ENCODE assay signal across 25 cellular contexts in genomic region chr5:6584727-6585126, GRCh38. TPM values are rescaled to one million over a fixed set of nuclear protein-coding genes. Genes with fewer than 3 reads are reported as not detected.
A peak's percentile ranks its signal among the peaks of the same experiment; 100 is the strongest.
DNase-seq lines count a peak whose midpoint lies in the region; ATAC-seq and TF ChIP-seq lines count a peak whose summit lies in the region.
"Had no signal": no experiment of that assay in that cellular context is flagged by ENCODE, and none has a peak within 500 bp of the region (broad histone marks: within the 10 kb centered on the region; RNA-seq: fewer than 3 reads in every experiment).

No MANE protein-coding gene starts in this region.

- 75% methylated on average over 6 of the region's 8 CpGs for WGBS in SK-N-SH (ENCODE audit: low lambda C conversion rate)
- 80% methylated on average over 3 of the region's 8 CpGs for WGBS in right lobe of liver (ENCODE audit: insufficient coverage, low coverage, low lambda C conversion rate, missing lambda C conversion rate)

- no peak for TF ChIP-seq RAD21 in SK-N-SH (IDR thresholded peaks at IDR 0.05; ENCODE audit: low read length)

- H3K27ac Mint-ChIP-seq in WTC11, result no peak overlapping the region
- H3K27ac Mint-ChIP-seq in stimulated activated effector memory CD8-positive, alpha-beta T cell treated with anti-CD3 and anti-CD28 coated beads, Interleukin-12 subunit alpha, Interleukin-12 subunit beta, amount 100 ng/mL, for 72 hours, result no peak overlapping the region
- H3K27ac Mint-ChIP-seq: IgD-negative memory B cell had no signal

- H3K4me2 ChIP-seq in SK-N-SH, result no peak overlapping the region
- H3K4me2 ChIP-seq: BLaER1 had no signal

- H3K36me3 Mint-ChIP-seq in WTC11, result no peaks in the 10 kb centered on the region
- H3K36me3 Mint-ChIP-seq in stimulated activated effector memory CD8-positive, alpha-beta T cell treated with anti-CD3 and anti-CD28 coated beads, Interleukin-12 subunit alpha, Interleukin-12 subunit beta, amount 100 ng/mL, for 72 hours, result no peaks in the 10 kb centered on the region
- H3K36me3 Mint-ChIP-seq: CD4-positive, CD25-positive, alpha-beta regulatory T cell; IgD-negative memory B cell had no signal

- H3K4me1 Mint-ChIP-seq in WTC11, result peaks cover 15% of the 10 kb centered on the region
- peaks cover 10% of the 10 kb centered on the region for H3K4me1 Mint-ChIP-seq in stimulated activated effector memory CD8-positive, alpha-beta T cell treated with anti-CD3 and anti-CD28 coated beads, Interleukin-12 subunit alpha, Interleukin-12 subunit beta, amount 100 ng/mL, for 72 hours

- peak overlapping the region; percentile 34 for H3K4me3 Mint-ChIP-seq in WTC11
- H3K4me3 Mint-ChIP-seq in stimulated activated effector memory CD8-positive, alpha-beta T cell treated with anti-CD3 and anti-CD28 coated beads, Interleukin-12 subunit alpha, Interleukin-12 subunit beta, amount 100 ng/mL, for 72 hours, result no peak overlapping the region
- H3K4me3 Mint-ChIP-seq: CD4-positive, CD25-positive, alpha-beta regulatory T cell; IgD-negative memory B cell had no signal

- H3K4me3 ChIP-seq in SK-N-SH (ENCODE audit: low read depth in 2 of 2, low read length in 1 of 2) (no peak overlapping the region), right lobe of liver (peak overlapping the region in 2 of 3 donors; percentile 64 to 74), left lung (no peak overlapping the region)
- H3K4me3 ChIP-seq: BLaER1, GM12878, SJSA1 had no signal

- intact Hi-C loops in right lobe of liver (cut with DNase I), result no loop called here
- intact Hi-C loops in left lung (cut with DNase I), result no loop called here

- no peak overlapping the region for H3K9ac ChIP-seq in SK-N-SH
- H3K9ac ChIP-seq: BLaER1 had no signal

- H3K27me3 ChIP-seq in SK-N-SH (ENCODE audit: insufficient read depth), result no peaks in the 10 kb centered on the region
- H3K27me3 ChIP-seq in right lobe of liver, result no peaks in the 10 kb centered on the region
- peaks cover 24 to 62% of the 10 kb centered on the region in 2 donors for H3K27me3 ChIP-seq in left lung

- H3K36me3 ChIP-seq in SK-N-SH (replicated peaks in 1 of 2; ENCODE audit: control insufficient read depth in 1 of 2, insufficient read depth in 2 of 2, low read length in 1 of 2) (no peaks in the 10 kb centered on the region), right lobe of liver (peaks cover 0 to 9% (median 0%) of the 10 kb centered on the region in 4 donors), left lung (no peaks in the 10 kb centered on the region)
- H3K36me3 ChIP-seq: BLaER1, SJSA1 had no signal

- H3K27me3 Mint-ChIP-seq in WTC11 (ENCODE audit: low read depth), result peaks cover 66% of the 10 kb centered on the region

- H3K9me3 Mint-ChIP-seq in WTC11, result no peaks in the 10 kb centered on the region
- no peaks in the 10 kb centered on the region for H3K9me3 Mint-ChIP-seq in stimulated activated effector memory CD8-positive, alpha-beta T cell treated with anti-CD3 and anti-CD28 coated beads, Interleukin-12 subunit alpha, Interleukin-12 subunit beta, amount 100 ng/mL, for 72 hours

- CTCF ChIA-PET in SK-N-SH (lab: Yijun Ruan, JAX), result interaction anchor here (0.7 to 2.1 kb wide), 2 partner anchors 58 to 160 kb away, joined by 4 to 9 read pairs; no protein-coding TSS in a partner anchor
- CTCF ChIA-PET in WTC11 (lab: Charles Lee), result no interaction called here

- H3K27ac ChIP-seq in SK-N-SH (ENCODE audit: low read depth in 2 of 2, low read length in 1 of 2) (no peak overlapping the region), right lobe of liver (peak overlapping the region in 2 of 3 donors; percentile 55 to 98), left lung (no peak overlapping the region)
- H3K27ac ChIP-seq: BLaER1, SJSA1 had no signal

- peaks cover 9 to 19% of the 10 kb centered on the region in 2 experiments; a peak in 1 of 4 replicates for H3K4me1 ChIP-seq in SK-N-SH (ENCODE audit: control insufficient read depth in 1 of 2, insufficient read depth in 2 of 2, low read depth in 1 of 2, low read length in 1 of 2)
- peaks cover 0 to 6% (median 0%) of the 10 kb centered on the region in 4 donors for H3K4me1 ChIP-seq in right lobe of liver
- peaks cover 0 to 6% of the 10 kb centered on the region in 2 donors for H3K4me1 ChIP-seq in left lung
- H3K4me1 ChIP-seq: BLaER1, SJSA1 had no signal

- H3F3A ChIP-seq in SK-N-SH (replicated peaks; ENCODE audit: insufficient read depth), result no peaks in the 10 kb centered on the region

- ATAC-seq in SK-N-SH treated with all-trans-retinoic acid at 6 μM for 48 hours (no peak), WTC11 (no peak), right lobe of liver (peak in 3 of 4 donors; percentile 4 to 66 (median 52)), left lung (no peak), GM21723 (IDR thresholded peaks at IDR 0.05; ENCODE audit: unreplicated experiment) (no peak)
- peak; percentile 11 for ATAC-seq in stimulated activated effector memory CD8-positive, alpha-beta T cell treated with anti-CD3 and anti-CD28 coated beads, Interleukin-12 subunit alpha, Interleukin-12 subunit beta, amount 100 ng/mL, for 72 hours
- ATAC-seq: GM12878 had no signal

- H3K9me2 ChIP-seq in SK-N-SH, result no peaks in the 10 kb centered on the region

- no peak for TF ChIP-seq EP300 in SK-N-SH (IDR thresholded peaks at IDR 0.05; ENCODE audit: borderline replicate concordance in 1 of 2, low read depth in 1 of 2, low read length in 1 of 2)

- no peak for TF ChIP-seq POLR2A in right lobe of liver (IDR thresholded peaks at IDR 0.05)

- DNase-seq in SK-N-SH (peak; percentile 48), WTC11 (ENCODE audit: low spot score) (no peak), right lobe of liver (no peak), left lung (no peak), GM19238 (ENCODE audit: insufficient read length, low spot score) (no peak)
- peak in 1 of 2 donors; percentile 23 for DNase-seq in stimulated activated effector memory CD8-positive, alpha-beta T cell treated with anti-CD3 and anti-CD28 coated beads, Interleukin-12 subunit alpha, Interleukin-12 subunit beta, amount 100 ng/mL, for 72 hours (ENCODE audit: low spot score in 2 of 2)
- DNase-seq: CD4-positive, CD25-positive, alpha-beta regulatory T cell; COR-L47; DMS79; EL; GDM1; GOT3; HCEC 1CT; NCI-H1092 treated with DMSO at 0.1 percent for 48 hours; NCI-H1436 treated with DMSO at 0.1 percent for 48 hours; NCI-H187 treated with DMSO at 0.1 percent for 48 hours; NCI-H2171 treated with DMSO at 0.1 percent for 48 hours; NCI-H524; NCI-H748 treated with DMSO at 0.1 percent for 48 hours had no signal

- POLR2A ChIA-PET in SK-N-SH (lab: Yijun Ruan, JAX), result no interaction called here
- POLR2A ChIA-PET in WTC11 (lab: Charles Lee), result interaction anchor here (0.6 kb wide), 1 partner anchor 791 kb away, joined by 4 read pairs; no protein-coding TSS in a partner anchor

- H3K9me3 ChIP-seq in SK-N-SH (no peaks in the 10 kb centered on the region), right lobe of liver (no peaks in the 10 kb centered on the region), left lung (no peaks in the 10 kb centered on the region)
- H3K9me3 ChIP-seq: SJSA1 had no signal

- TF ChIP-seq CTCF in SK-N-SH (IDR thresholded peaks at IDR 0.05) (no peak), WTC11 (IDR thresholded peaks at IDR 0.05) (no peak), right lobe of liver (IDR thresholded peaks at IDR 0.05) (no peak), left lung (IDR thresholded peaks at IDR 0.05) (no peak)

- no peaks in the 10 kb centered on the region for H3K79me2 ChIP-seq in SK-N-SH (ENCODE audit: insufficient read depth)

- no peak overlapping the region for H2AFZ ChIP-seq in SK-N-SH (ENCODE audit: low read depth)

- no peaks in the 10 kb centered on the region for H4K20me1 ChIP-seq in SK-N-SH (ENCODE audit: insufficient read depth)
- H4K20me1 ChIP-seq: BLaER1 had no signal

TF ChIP-seq in SK-N-SH, 30 proteins besides CTCF, POLR2A, EP300 and RAD21 (continues in another document):
- TF ChIP-seq SMC3 (IDR thresholded peaks at IDR 0.05; ENCODE audit: low read depth, low read length) (no peak), NFIC (IDR thresholded peaks at IDR 0.05; ENCODE audit: borderline replicate concordance) (no peak)

TF ChIP-seq in SK-N-SH treated with all-trans-retinoic acid at 6 μM for 48 hours, 23 proteins besides CTCF, POLR2A, EP300 and RAD21 (continues in another document):
- TF ChIP-seq ISL1 (CRISPR knock-in tag; IDR thresholded peaks at IDR 0.05) (no peak), CSRNP3 (CRISPR knock-in tag; IDR thresholded peaks at IDR 0.05) (no peak)

TF ChIP-seq in WTC11, 78 proteins besides CTCF, POLR2A, EP300 and RAD21 (continues in another document):
- TF ChIP-seq TEAD4 (CRISPR knock-in tag; IDR thresholded peaks at IDR 0.05) (no peak), ERG (CRISPR knock-in tag; IDR thresholded peaks at IDR 0.05) (no peak), FOXJ3 (CRISPR knock-in tag; IDR thresholded peaks at IDR 0.05; ENCODE audit: borderline replicate concordance) (no peak), RORB (CRISPR knock-in tag; IDR thresholded peaks at IDR 0.05) (no peak), SP1 (CRISPR knock-in tag; conservative IDR thresholded peaks at IDR 0.05) (no peak), MYBL2 (CRISPR knock-in tag; IDR thresholded peaks at IDR 0.05) (no peak), ZNF317 (CRISPR knock-in tag; IDR thresholded peaks at IDR 0.05; ENCODE audit: borderline replicate concordance, low read depth) (no peak), KAT7 (CRISPR knock-in tag; IDR thresholded peaks at IDR 0.05; ENCODE audit: borderline replicate concordance) (no peak), EMX1 (CRISPR knock-in tag; IDR thresholded peaks at IDR 0.05) (no peak)

RNA-seq across cellular contexts. Expression of gene NSUN2, which starts 48.1 kb away (rescaled TPM):
- polyA plus RNA-seq in SK-N-SH (2012; rRNA removed), result 76.7 and 78.9 TPM in 2 replicates
- polyA plus RNA-seq in SK-N-SH (2012; cell fraction: cytosol; rRNA removed), result 75.1 and 78.1 TPM in 2 replicates
- polyA plus RNA-seq in SK-N-SH (2012; cell fraction: nucleus; rRNA removed), result 112 and 123 TPM in 2 replicates
- total RNA-seq in WTC11 (2021) (73.3 to 88.4 TPM (median 74.9 TPM) in 3 replicates), right lobe of liver (10 to 100 TPM; 24.6 to 42.5 (median 29.1) TPM), left lung (10 to 100 TPM; 37.5 to 49.5 TPM)

RNA-seq across cellular contexts. Expression of gene SRD5A1, which starts 48.5 kb away (rescaled TPM):
- polyA plus RNA-seq in SK-N-SH (2012; rRNA removed), result 24.0 and 25.1 TPM in 2 replicates
- polyA plus RNA-seq in SK-N-SH (2012; cell fraction: cytosol; rRNA removed), result 15.9 and 25.5 TPM in 2 replicates
- 19.4 and 21.6 TPM in 2 replicates for polyA plus RNA-seq in SK-N-SH (2012; cell fraction: nucleus; rRNA removed)
- total RNA-seq in WTC11 (2021) (36.9 to 42.6 TPM (median 41.6 TPM) in 3 replicates), right lobe of liver (10 to 100 TPM; 13.5 to 87.6 (median 52.2) TPM), left lung (10 to 100 TPM; 10.1 to 14.5 TPM)

Comparison
In these comparisons a context has a peak if more than half of its experiments do, and no peak if none do; other contexts are left out.
1. H3K27ac ChIP-seq: peak in right lobe of liver (2 of 3); none in SK-N-SH (0 of 2) and left lung (0 of 2).
2. H3K4me3 ChIP-seq: peak in right lobe of liver (2 of 3); none in SK-N-SH (0 of 2) and left lung (0 of 2).
3. ATAC-seq: peak in right lobe of liver (3 of 4) and stimulated activated effector memory CD8-positive, alpha-beta T cell treated with anti-CD3 and anti-CD28 coated beads, Interleukin-12 subunit alpha, Interleukin-12 subunit beta, amount 100 ng/mL, for 72 hours (single experiment); none in SK-N-SH treated with all-trans-retinoic acid at 6 μM for 48 hours (single experiment), WTC11 (single experiment), left lung (single experiment) and GM21723 (single experiment).